Comparison of ENCODE assay signal across 37 cellular contexts in genomic region chr4:165010487-165010886, GRCh38. TPM values are rescaled to one million over a fixed set of nuclear protein-coding genes. Genes with fewer than 3 reads are reported as not detected.
"Had no signal": no experiment of that assay in that cellular context is flagged by ENCODE, and none has a peak within 500 bp of the region (broad histone marks: within the 10 kb centered on the region; RNA-seq: fewer than 3 reads in every experiment).

No MANE protein-coding gene starts in this region.

- H3K27ac ChIP-seq: KMS-11 had no signal

- H3K36me3 ChIP-seq: MG63 had no signal

- DNase-seq: Karpas-422, Kasumi-1, MG63, MV-4-11, NCI-H1048, NCI-H1092, NCI-H1092 treated with DMSO at 0.1 percent for 48 hours, NCI-H1105, NCI-H1105 treated with DMSO at 0.1 percent for 48 hours, NCI-H1417, NCI-H1417 treated with DMSO at 0.1 percent for 48 hours, NCI-H1436, NCI-H1436 treated with DMSO at 0.1 percent for 48 hours, NCI-H146, NCI-H1694, NCI-H1694 treated with DMSO at 0.1 percent for 48 hours, NCI-H187, NCI-H187 treated with DMSO at 0.1 percent for 48 hours, NCI-H1930, NCI-H2029, NCI-H2029 treated with DMSO at 0.1 percent for 48 hours, NCI-H2081, NCI-H2081 treated with DMSO at 0.1 percent for 48 hours, NCI-H2107, NCI-H2171, NCI-H2171 treated with DMSO at 0.1 percent for 48 hours, NCI-H2227 treated with DMSO at 0.1 percent for 48 hours, NCI-H226, NCI-H446, NCI-H446 treated with DMSO at 0.1 percent for 48 hours, NCI-H510A, NCI-H510A treated with DMSO at 0.1 percent for 48 hours had no signal

- H3K4me2 ChIP-seq: KMS-11 had no signal

- H3K9ac ChIP-seq: KMS-11 had no signal

- H3K4me3 ChIP-seq: MG63 had no signal

- H3K9me3 ChIP-seq: MG63 had no signal

- H3K27me3 ChIP-seq: MG63 had no signal

RNA-seq across cellular contexts. Expression of gene TRIM60, which starts 21.3 kb away (rescaled TPM):
- total RNA-seq: LHCN-M2, M059J, MCF 10A, NCI-H460 had no signal

RNA-seq across cellular contexts. Expression of gene TRIM61, which starts 33.0 kb away (rescaled TPM):
- total RNA-seq: LHCN-M2, M059J, NCI-H460 had no signal

RNA-seq across cellular contexts. Expression of gene TRIM75, which starts 43.2 kb away (rescaled TPM):
- total RNA-seq: M059J, MCF 10A, NCI-H460 had no signal
